ENCODE assay signal across 24 cellular contexts in the genomic region with DNA sequence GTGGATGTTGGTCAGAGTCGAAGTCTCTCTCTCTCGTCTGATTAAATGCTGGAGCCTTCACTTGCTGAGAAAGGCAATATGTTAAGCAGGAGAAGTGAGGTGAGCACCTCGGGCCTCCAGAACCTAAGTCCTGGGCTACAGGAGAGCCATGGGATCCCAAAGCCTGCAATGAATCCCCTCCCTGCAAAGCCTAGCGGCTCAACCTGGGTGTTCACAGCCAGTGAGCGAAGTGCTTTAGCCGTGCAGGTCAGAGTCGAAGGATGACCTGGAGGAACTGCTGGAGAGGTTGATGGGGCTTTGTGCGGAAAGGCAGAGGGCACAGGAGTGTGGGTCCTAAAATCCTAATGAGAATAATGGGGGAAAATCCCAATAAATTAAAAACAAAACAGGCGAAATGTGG.
"Had no signal": no experiment of that assay in that cellular context is flagged by ENCODE, and none has a peak within 500 bp of the region (broad histone marks: within the 10 kb centered on the region; RNA-seq: fewer than 3 reads in every experiment).

No MANE protein-coding gene starts in this region.

- H3K4me2 ChIP-seq: KMS-11, PC-9 had no signal

- H3K27me3 ChIP-seq: Peyer's patch had no signal

- H3K36me3 ChIP-seq: Peyer's patch, SJSA1 had no signal

- H2AFZ ChIP-seq: PC-9 had no signal

- H3K27ac ChIP-seq: HL-60, KMS-11, PC-9, SJSA1, SK-N-MC had no signal

- H3K9me3 ChIP-seq: Peyer's patch, SJSA1 had no signal

- ATAC-seq: K562 had no signal

- H3K4me3 ChIP-seq: K562, PC-9, Peyer's patch, SJSA1, SK-N-MC had no signal

- DNase-seq: Kasumi-1, MV-4-11, NCI-H1048, NCI-H1105 treated with DMSO at 0.1 percent for 48 hours, NCI-H1417 treated with DMSO at 0.1 percent for 48 hours, NCI-H146, NCI-H1694 treated with DMSO at 0.1 percent for 48 hours, NCI-H1930, NCI-H2081 treated with DMSO at 0.1 percent for 48 hours, NCI-H2171, NCI-H345, NCI-H446 treated with DMSO at 0.1 percent for 48 hours, NCI-H510A treated with DMSO at 0.1 percent for 48 hours, NCI-H526, OCI-M1, PC-9, Peyer's patch, Right ventricle myocardium superior, SIG-M5 had no signal

- H3K4me1 ChIP-seq: Peyer's patch, SJSA1 had no signal
